Comparison of ENCODE assay signal across 2 cellular contexts in genomic region chr20:33676121-33676520, GRCh38.
TF ChIP-seq lines count a peak whose summit lies in the region.

No MANE protein-coding gene starts in this region.

TF ChIP-seq in H1, 55 proteins besides CTCF, POLR2A, EP300 and RAD21:
- TF ChIP-seq SUZ12 (IDR thresholded peaks at IDR 0.05; ENCODE audit: low read length), result no peak
- peak; percentile 56; the same call in 1 of the 2 replicates for TF ChIP-seq POLR2AphosphoS5 (IDR thresholded peaks at IDR 0.05; ENCODE audit: low read depth, low read length)
- TF ChIP-seq EGR1 (IDR thresholded peaks at IDR 0.05; ENCODE audit: borderline replicate concordance, low read depth, low read length), result no peak
- no peak for TF ChIP-seq CEBPB (IDR thresholded peaks at IDR 0.05; ENCODE audit: low read depth, low read length)

TF ChIP-seq in HEK293T, 16 proteins besides CTCF, POLR2A, EP300 and RAD21:
- TF ChIP-seq LEF1 (IDR thresholded peaks at IDR 0.05; ENCODE audit: borderline replicate concordance), result no peak
- no peak for TF ChIP-seq HDGF (IDR thresholded peaks at IDR 0.05; ENCODE audit: borderline replicate concordance)
- no peak for TF ChIP-seq FOXK2 (IDR thresholded peaks at IDR 0.05)
- no peak for TF ChIP-seq TARDBP (IDR thresholded peaks at IDR 0.05)
